Comparison of ENCODE assay signal across 14 cellular contexts in genomic region chr7:48094861-48095293, GRCh38. TPM values are rescaled to one million over a fixed set of nuclear protein-coding genes. Genes with fewer than 3 reads are reported as not detected.
DNase-seq lines count a peak whose midpoint lies in the region; ATAC-seq, FAIRE-seq and TF ChIP-seq lines count a peak whose summit lies in the region.
"Had no signal": no experiment of that assay in that cellular context is flagged by ENCODE, and none has a peak within 500 bp of the region (broad histone marks: within the 10 kb centered on the region; RNA-seq: fewer than 3 reads in every experiment).

No MANE protein-coding gene starts in this region.

- H3K4me3 ChIP-seq in SJSA1 (no peak overlapping the region), endothelial cell of umbilical vein (replicated peaks in 1 of 3; ENCODE audit: insufficient read depth in 1 of 3, low read depth in 1 of 3, low read length in 3 of 3) (no peak overlapping the region)
- H3K4me3 ChIP-seq: pancreas had no signal

- peaks cover 97% of the 10 kb centered on the region for H3K36me3 ChIP-seq in SJSA1
- peaks cover 11 to 26% of the 10 kb centered on the region in 2 experiments for H3K36me3 ChIP-seq in endothelial cell of umbilical vein (ENCODE audit: control insufficient read depth in 2 of 2, extremely low read depth in 1 of 2, insufficient read depth in 2 of 2, low read length in 2 of 2)
- H3K36me3 ChIP-seq: pancreas had no signal

- no peak for TF ChIP-seq POLR2A in endothelial cell of umbilical vein (IDR thresholded peaks at IDR 0.05; ENCODE audit: low read depth, low read length)

- BruUV-seq in Calu3 (replicated peaks; lab: Mats Ljungman, UMichigan) (no TSS peak), endothelial cell of umbilical vein (replicated peaks; lab: Mats Ljungman, UMichigan) (no TSS peak)

- no peak for ATAC-seq in natural killer cell treated with Interleukin-12 subunit alpha and Interleukin-12 subunit beta and Interleukin-15 and Interleukin-18, amount 100 ng/mL, for 72 hours
- ATAC-seq in GM19467 (IDR thresholded peaks at IDR 0.05; ENCODE audit: unreplicated experiment) (no peak), GM18511 (IDR thresholded peaks at IDR 0.05; ENCODE audit: unreplicated experiment) (no peak)
- ATAC-seq: activated CD4-positive, CD25-positive, alpha-beta regulatory T cell treated with anti-CD3 and anti-CD28 coated beads, Interleukin-2, amount 50 U/mL, for 24 hours had no signal

- CTCF ChIA-PET in Calu3 (lab: Charles Lee), result interaction anchor here (0.5 to 1.2 kb wide), 4 partner anchors 14 to 103 kb away, joined by 3 to 7 read pairs (median 5); no protein-coding TSS in a partner anchor
- CTCF ChIA-PET in endothelial cell of umbilical vein (lab: Charles Lee), result interaction anchor here (2.1 kb wide), 1 partner anchor 103 kb away, joined by 7 read pairs; no protein-coding TSS in a partner anchor

- no peaks in the 10 kb centered on the region for H3K9me3 Mint-ChIP-seq in Calu3 (ENCODE audit: low read depth, unreplicated experiment)
- H3K9me3 Mint-ChIP-seq in natural killer cell treated with Interleukin-12 subunit alpha and Interleukin-12 subunit beta and Interleukin-15 and Interleukin-18, amount 100 ng/mL, for 72 hours, result no peaks in the 10 kb centered on the region

- no peak overlapping the region for H3K9ac ChIP-seq in endothelial cell of umbilical vein (replicated peaks; ENCODE audit: extremely low read depth, insufficient read depth, low read length)

- peaks cover 80% of the 10 kb centered on the region for H3K4me1 Mint-ChIP-seq in Calu3 (ENCODE audit: low read depth, unreplicated experiment)
- H3K4me1 Mint-ChIP-seq in natural killer cell treated with Interleukin-12 subunit alpha and Interleukin-12 subunit beta and Interleukin-15 and Interleukin-18, amount 100 ng/mL, for 72 hours (ENCODE audit: low read depth in 2 of 2), result peaks cover 87 to 89% of the 10 kb centered on the region in 2 donors

- no peaks in the 10 kb centered on the region for H3K27me3 Mint-ChIP-seq in Calu3 (ENCODE audit: unreplicated experiment)
- H3K27me3 Mint-ChIP-seq in natural killer cell treated with Interleukin-12 subunit alpha and Interleukin-12 subunit beta and Interleukin-15 and Interleukin-18, amount 100 ng/mL, for 72 hours, result no peaks in the 10 kb centered on the region

- H3K4me1 ChIP-seq in SJSA1 (replicated peaks), result peaks cover 79% of the 10 kb centered on the region
- H3K4me1 ChIP-seq in endothelial cell of umbilical vein (ENCODE audit: control insufficient read depth, extremely low read depth, insufficient read depth, low read length), result peaks cover 46% of the 10 kb centered on the region

- peak overlapping the region; percentile 42 for H3K27ac Mint-ChIP-seq in Calu3 (ENCODE audit: unreplicated experiment)
- peak overlapping the region; percentile 97 to 100 for H3K27ac Mint-ChIP-seq in natural killer cell treated with Interleukin-12 subunit alpha and Interleukin-12 subunit beta and Interleukin-15 and Interleukin-18, amount 100 ng/mL, for 72 hours

- H3K9me1 ChIP-seq in endothelial cell of umbilical vein (replicated peaks; ENCODE audit: control insufficient read depth, extremely low read depth, insufficient read depth, low read length), result no peaks in the 10 kb centered on the region

- peaks cover 63% of the 10 kb centered on the region for H3K79me2 ChIP-seq in endothelial cell of umbilical vein (ENCODE audit: control insufficient read depth, insufficient read depth, low read length)

- H3K27ac ChIP-seq in SJSA1 (peak overlapping the region; percentile 91), endothelial cell of umbilical vein (ENCODE audit: insufficient read depth, low read depth, low read length) (peak overlapping the region; percentile 23)
- H3K27ac ChIP-seq: pancreas had no signal

- no peak overlapping the region for H3K4me2 ChIP-seq in endothelial cell of umbilical vein (ENCODE audit: insufficient read depth, low read length)

- H3K27me3 ChIP-seq in SJSA1 (replicated peaks) (no peaks in the 10 kb centered on the region), endothelial cell of umbilical vein (ENCODE audit: control insufficient read depth in 2 of 2, insufficient read depth in 2 of 2, low read length in 2 of 2) (no peaks in the 10 kb centered on the region)
- H3K27me3 ChIP-seq: pancreas had no signal

- TF ChIP-seq CTCF in Calu3 (IDR thresholded peaks at IDR 0.05; ENCODE audit: unreplicated experiment) (no peak), endothelial cell of umbilical vein (IDR thresholded peaks at IDR 0.05; ENCODE audit: extremely low read depth in 1 of 2, insufficient read depth in 1 of 2, low read depth in 1 of 2, low read length in 2 of 2) (no peak)

- intact Hi-C loops in Calu3 (cut with micrococcal nuclease; ENCODE audit: unreplicated experiment), result no loop called here
- intact Hi-C loops in endothelial cell of umbilical vein (cut with micrococcal nuclease), result no loop called here

- peak overlapping the region; percentile 42 for H3K4me3 Mint-ChIP-seq in Calu3 (ENCODE audit: low read depth, unreplicated experiment)
- H3K4me3 Mint-ChIP-seq in natural killer cell treated with Interleukin-12 subunit alpha and Interleukin-12 subunit beta and Interleukin-15 and Interleukin-18, amount 100 ng/mL, for 72 hours, result peak overlapping the region; percentile 91

- FAIRE-seq in endothelial cell of umbilical vein (lab: Jason Lieb, UNC), result no peak
- FAIRE-seq: H54, pancreas had no signal

- H2AFZ ChIP-seq in endothelial cell of umbilical vein (ENCODE audit: low read depth, low read length), result no peak overlapping the region

- POLR2A ChIA-PET in endothelial cell of umbilical vein (lab: Charles Lee), result no interaction called here

- dilution Hi-C loops in endothelial cell of umbilical vein (cut with MboI; ENCODE audit: extremely low pct_ligation_motif_present, low sequenced_read_pairs), result no loop called here

- DNase-seq in Calu3 (no peak), SJSA1 (ENCODE audit: low read depth in 1 of 2, low spot score in 2 of 2) (peak in 1 of 2 experiments; percentile 82), endothelial cell of umbilical vein (ENCODE audit: low read depth, low spot score) (no peak), NCI-H2196 treated with DMSO at 0.1 percent for 48 hours (lab: John Stamatoyannopoulos, UW; ENCODE audit: unreplicated experiment) (no peak), UCSD-AML1 (lab: John Stamatoyannopoulos, UW; ENCODE audit: unreplicated experiment) (no peak)
- no peak for DNase-seq in natural killer cell treated with Interleukin-12 subunit alpha and Interleukin-12 subunit beta and Interleukin-15 and Interleukin-18, amount 100 ng/mL, for 72 hours (ENCODE audit: low spot score)
- DNase-seq: DMS79 treated with DMSO at 0.1 percent for 48 hours, NCI-H1105, pancreas had no signal

- no peaks in the 10 kb centered on the region for H4K20me1 ChIP-seq in endothelial cell of umbilical vein (replicated peaks; ENCODE audit: control insufficient read depth, extremely low read depth, insufficient read depth, low read length)

- peaks cover 100% of the 10 kb centered on the region for H3K36me3 Mint-ChIP-seq in Calu3 (ENCODE audit: insufficient read depth, unreplicated experiment)
- H3K36me3 Mint-ChIP-seq in natural killer cell treated with Interleukin-12 subunit alpha and Interleukin-12 subunit beta and Interleukin-15 and Interleukin-18, amount 100 ng/mL, for 72 hours, result peaks cover 71% of the 10 kb centered on the region

- H3K9me3 ChIP-seq in SJSA1 (replicated peaks) (no peaks in the 10 kb centered on the region), endothelial cell of umbilical vein (replicated peaks; ENCODE audit: control insufficient read depth, insufficient read depth, low read length) (no peaks in the 10 kb centered on the region)
- H3K9me3 ChIP-seq: pancreas had no signal

TF ChIP-seq in endothelial cell of umbilical vein, 7 proteins besides CTCF, POLR2A, EP300 and RAD21 (continues in another document):
- TF ChIP-seq EZH2 (IDR thresholded peaks at IDR 0.05; ENCODE audit: borderline replicate concordance, low read depth, low read length, severe bottlenecking) (no peak), FOS (IDR thresholded peaks at IDR 0.05; ENCODE audit: borderline replicate concordance, insufficient read depth, low read length) (no peak), POLR2AphosphoS5 (IDR thresholded peaks at IDR 0.05; ENCODE audit: insufficient read depth, low read depth, low read length) (no peak), JUN (IDR thresholded peaks at IDR 0.05; ENCODE audit: borderline replicate concordance, insufficient read depth, insufficient read length, low read depth) (no peak), MYC (IDR thresholded peaks at IDR 0.05; ENCODE audit: low read depth, low read length) (no peak)
- TF ChIP-seq, protein P1, sequence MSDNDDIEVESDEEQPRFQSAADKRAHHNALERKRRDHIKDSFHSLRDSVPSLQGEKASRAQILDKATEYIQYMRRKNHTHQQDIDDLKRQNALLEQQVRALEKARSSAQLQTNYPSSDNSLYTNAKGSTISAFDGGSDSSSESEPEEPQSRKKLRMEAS (IDR thresholded peaks at IDR 0.05; ENCODE audit: insufficient read depth, insufficient read length), result no peak

RNA-seq across cellular contexts. Expression of gene UPP1, which starts 5.8 kb away (rescaled TPM):
- total RNA-seq in Calu3 (2022) (70.3 and 75.4 TPM in 2 replicates), endothelial cell of umbilical vein (53.6 and 60.7 TPM in 2 replicates)
- 39.8 and 60.4 TPM in 2 replicates for total RNA-seq in SJSA1 (2014; rRNA removed; shearing (Covaris generic))
- polyA plus RNA-seq in endothelial cell of umbilical vein, result 66.0 and 71.0 TPM in 2 replicates
- 46.7 and 47.7 TPM in 2 replicates for polyA plus RNA-seq in endothelial cell of umbilical vein (2011; cell fraction: cytosol; rRNA removed)
- polyA plus RNA-seq in endothelial cell of umbilical vein (2011; cell fraction: nucleus; rRNA removed), result 86.8 and 114 TPM in 2 replicates
- polyA plus RNA-seq in endothelial cell of umbilical vein (2012), result 36.9 and 66.7 TPM in 2 replicates
- polyA minus RNA-seq in endothelial cell of umbilical vein, result 26.0 and 26.7 TPM in 2 replicates
- polyA minus RNA-seq in endothelial cell of umbilical vein (2011; cell fraction: cytosol; rRNA and poly(A)+ RNA removed), result 12.7 TPM
- 46.5 and 49.2 TPM in 2 replicates for polyA minus RNA-seq in endothelial cell of umbilical vein (2011; cell fraction: nucleus; rRNA and poly(A)+ RNA removed)
- 100 to 1,000 TPM in 1 of 2 donors, 10 to 100 TPM in 1; 93.2 to 145 TPM for total RNA-seq in natural killer cell treated with Interleukin-12 subunit alpha and Interleukin-12 subunit beta and Interleukin-15 and Interleukin-18, amount 100 ng/mL, for 72 hours

RNA-seq across cellular contexts. Expression of gene C7orf57, which starts 59.5 kb away (rescaled TPM):
- total RNA-seq in Calu3 (2022), result 0.24 and 0.33 TPM in 2 replicates
- 0.34 and 3.8 TPM in 2 replicates for total RNA-seq in SJSA1 (2014; rRNA removed; shearing (Covaris generic))
- not detected in 2 replicates for total RNA-seq in endothelial cell of umbilical vein
- polyA plus RNA-seq in endothelial cell of umbilical vein, result not detected in 2 replicates
- polyA plus RNA-seq in endothelial cell of umbilical vein (2011; cell fraction: cytosol; rRNA removed), result 0.04 and 0.14 TPM in 2 replicates
- polyA plus RNA-seq in endothelial cell of umbilical vein (2011; cell fraction: nucleus; rRNA removed), result not detected in 2 replicates
- not detected in 2 replicates for polyA plus RNA-seq in endothelial cell of umbilical vein (2012)
- not detected in 2 replicates for polyA minus RNA-seq in endothelial cell of umbilical vein
- polyA minus RNA-seq in endothelial cell of umbilical vein (2011; cell fraction: cytosol; rRNA and poly(A)+ RNA removed), result not detected
- not detected in 2 replicates for polyA minus RNA-seq in endothelial cell of umbilical vein (2011; cell fraction: nucleus; rRNA and poly(A)+ RNA removed)
- total RNA-seq in natural killer cell treated with Interleukin-12 subunit alpha and Interleukin-12 subunit beta and Interleukin-15 and Interleukin-18, amount 100 ng/mL, for 72 hours, result under 1 TPM; 0.56 to 0.57 TPM
- total RNA-seq: cardiac septum, pancreas had no signal
- polyA plus RNA-seq: pancreas had no signal
